In genomic region chr6:3825331-3825831, GRCh38 we compare ENCODE assay signal across 1 cellular context.
TF ChIP-seq lines count a peak whose summit lies in the region.

No MANE protein-coding gene starts in this region.

TF ChIP-seq in HepG2, 621 proteins besides CTCF, POLR2A, EP300 and RAD21 (continued from another document and continues in another):
- TF ChIP-seq ZNF770 (CRISPR knock-in tag; IDR thresholded peaks at IDR 0.05) (no peak), HNRNPK (IDR thresholded peaks at IDR 0.05; ENCODE audit: low read depth, low read length, poor library complexity, severe bottlenecking) (no peak), CHCHD3 (CRISPR knock-in tag; IDR thresholded peaks at IDR 0.05) (no peak), ZMYM4 (CRISPR knock-in tag; IDR thresholded peaks at IDR 0.05) (peak; percentile 77), NFIB (CRISPR knock-in tag; IDR thresholded peaks at IDR 0.05; ENCODE audit: borderline replicate concordance) (no peak), HNF1B (CRISPR knock-in tag; IDR thresholded peaks at IDR 0.05) (peak; percentile 60; the same call in 1 of the 2 replicates), ZNF574 (CRISPR knock-in tag; IDR thresholded peaks at IDR 0.05) (peak; percentile 51; the same call in 1 of the 2 replicates), MXD4 (CRISPR knock-in tag; IDR thresholded peaks at IDR 0.05) (no peak), KDM5A (IDR thresholded peaks at IDR 0.05; ENCODE audit: borderline replicate concordance, low read length) (no peak), ZNF263 (CRISPR knock-in tag; IDR thresholded peaks at IDR 0.05) (no peak), E2F5 (CRISPR knock-in tag; conservative IDR thresholded peaks at IDR 0.05) (no peak), ZFP41 (CRISPR knock-in tag; IDR thresholded peaks at IDR 0.05; ENCODE audit: borderline replicate concordance) (no peak), SNRNP70 (IDR thresholded peaks at IDR 0.05; ENCODE audit: low read depth, low read length) (no peak), NCOA2 (CRISPR knock-in tag; IDR thresholded peaks at IDR 0.05) (peak; percentile 47), ZNF652 (CRISPR knock-in tag; IDR thresholded peaks at IDR 0.05; ENCODE audit: borderline replicate concordance, low read depth) (no peak), ZFY (CRISPR knock-in tag; IDR thresholded peaks at IDR 0.05) (no peak; the same call in 1 of the 2 replicates), NFAT5 (CRISPR knock-in tag; IDR thresholded peaks at IDR 0.05) (no peak), ZNF790 (CRISPR knock-in tag; IDR thresholded peaks at IDR 0.05; ENCODE audit: borderline replicate concordance) (no peak), ZNF737 (CRISPR knock-in tag; IDR thresholded peaks at IDR 0.05; ENCODE audit: borderline replicate concordance) (no peak), ZNF569 (CRISPR knock-in tag; IDR thresholded peaks at IDR 0.05; ENCODE audit: borderline replicate concordance) (no peak)
- TF ChIP-seq, protein P1, sequence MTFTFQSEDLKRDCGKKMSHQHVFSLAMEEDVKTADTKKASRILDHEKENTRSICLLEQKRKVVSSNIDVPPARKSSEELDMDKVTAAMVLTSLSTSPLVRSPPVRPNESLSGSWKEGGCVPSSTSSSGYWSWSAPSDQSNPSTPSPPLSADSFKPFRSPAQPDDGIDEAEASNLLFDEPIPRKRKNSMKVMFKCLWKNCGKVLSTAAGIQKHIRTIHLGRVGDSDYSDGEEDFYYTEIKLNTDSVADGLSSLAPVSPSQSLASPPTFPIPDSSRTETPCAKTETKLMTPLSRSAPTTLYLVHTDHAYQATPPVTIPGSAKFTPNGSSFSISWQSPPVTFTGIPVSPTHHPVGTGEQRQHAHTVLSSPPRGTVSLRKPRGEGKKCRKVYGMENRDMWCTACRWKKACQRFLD (CRISPR knock-in tag; IDR thresholded peaks at IDR 0.05; ENCODE audit: borderline replicate concordance) = no peak
- TF ChIP-seq, protein P2, sequence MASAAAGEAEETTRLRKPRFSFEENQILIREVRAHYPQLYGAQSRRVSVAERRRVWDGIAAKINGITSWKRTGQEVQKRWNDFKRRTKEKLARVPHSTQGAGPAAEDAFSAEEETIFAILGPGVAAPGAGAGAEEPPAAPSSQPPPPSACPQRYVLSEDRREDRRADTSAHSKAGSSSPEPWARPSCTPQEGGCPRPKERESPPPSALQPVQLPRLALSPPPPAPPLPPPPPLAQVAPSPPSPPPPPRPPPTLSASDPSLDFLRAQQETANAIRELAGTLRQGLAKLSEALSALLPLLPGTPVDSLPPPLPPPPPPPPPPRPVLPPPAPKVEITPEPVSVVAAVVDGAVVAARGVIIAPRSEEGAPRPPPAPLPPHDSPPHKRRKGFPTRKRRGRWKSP (CRISPR knock-in tag; IDR thresholded peaks at IDR 0.05) = no peak; the same call in 1 of the 2 replicates
- TF ChIP-seq, protein P3, sequence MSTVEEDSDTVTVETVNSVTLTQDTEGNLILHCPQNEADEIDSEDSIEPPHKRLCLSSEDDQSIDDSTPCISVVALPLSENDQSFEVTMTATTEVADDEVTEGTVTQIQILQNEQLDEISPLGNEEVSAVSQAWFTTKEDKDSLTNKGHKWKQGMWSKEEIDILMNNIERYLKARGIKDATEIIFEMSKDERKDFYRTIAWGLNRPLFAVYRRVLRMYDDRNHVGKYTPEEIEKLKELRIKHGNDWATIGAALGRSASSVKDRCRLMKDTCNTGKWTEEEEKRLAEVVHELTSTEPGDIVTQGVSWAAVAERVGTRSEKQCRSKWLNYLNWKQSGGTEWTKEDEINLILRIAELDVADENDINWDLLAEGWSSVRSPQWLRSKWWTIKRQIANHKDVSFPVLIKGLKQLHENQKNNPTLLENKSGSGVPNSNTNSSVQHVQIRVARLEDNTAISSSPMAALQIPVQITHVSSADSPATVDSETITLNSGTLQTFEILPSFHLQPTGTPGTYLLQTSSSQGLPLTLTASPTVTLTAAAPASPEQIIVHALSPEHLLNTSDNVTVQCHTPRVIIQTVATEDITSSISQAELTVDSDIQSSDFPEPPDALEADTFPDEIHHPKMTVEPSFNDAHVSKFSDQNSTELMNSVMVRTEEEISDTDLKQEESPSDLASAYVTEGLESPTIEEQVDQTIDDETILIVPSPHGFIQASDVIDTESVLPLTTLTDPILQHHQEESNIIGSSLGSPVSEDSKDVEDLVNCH (CRISPR knock-in tag; IDR thresholded peaks at IDR 0.05) = no peak
- TF ChIP-seq, protein P4, sequence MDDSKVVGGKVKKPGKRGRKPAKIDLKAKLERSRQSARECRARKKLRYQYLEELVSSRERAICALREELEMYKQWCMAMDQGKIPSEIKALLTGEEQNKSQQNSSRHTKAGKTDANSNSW (CRISPR knock-in tag; IDR thresholded peaks at IDR 0.05; ENCODE audit: borderline replicate concordance) = no peak
- TF ChIP-seq, protein P5, sequence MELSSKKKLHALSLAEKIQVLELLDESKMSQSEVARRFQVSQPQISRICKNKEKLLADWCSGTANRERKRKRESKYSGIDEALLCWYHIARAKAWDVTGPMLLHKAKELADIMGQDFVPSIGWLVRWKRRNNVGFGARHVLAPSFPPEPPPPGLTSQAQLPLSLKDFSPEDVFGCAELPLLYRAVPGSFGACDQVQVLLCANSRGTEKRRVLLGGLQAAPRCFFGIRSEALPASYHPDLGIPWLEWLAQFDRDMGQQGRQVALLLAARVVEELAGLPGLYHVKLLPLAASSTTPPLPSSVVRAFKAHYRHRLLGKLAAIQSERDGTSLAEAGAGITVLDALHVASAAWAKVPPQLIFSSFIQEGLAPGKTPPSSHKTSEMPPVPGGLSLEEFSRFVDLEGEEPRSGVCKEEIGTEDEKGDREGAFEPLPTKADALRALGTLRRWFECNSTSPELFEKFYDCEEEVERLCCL (CRISPR knock-in tag; IDR thresholded peaks at IDR 0.05; ENCODE audit: borderline replicate concordance) = no peak
- TF ChIP-seq, protein P6, sequence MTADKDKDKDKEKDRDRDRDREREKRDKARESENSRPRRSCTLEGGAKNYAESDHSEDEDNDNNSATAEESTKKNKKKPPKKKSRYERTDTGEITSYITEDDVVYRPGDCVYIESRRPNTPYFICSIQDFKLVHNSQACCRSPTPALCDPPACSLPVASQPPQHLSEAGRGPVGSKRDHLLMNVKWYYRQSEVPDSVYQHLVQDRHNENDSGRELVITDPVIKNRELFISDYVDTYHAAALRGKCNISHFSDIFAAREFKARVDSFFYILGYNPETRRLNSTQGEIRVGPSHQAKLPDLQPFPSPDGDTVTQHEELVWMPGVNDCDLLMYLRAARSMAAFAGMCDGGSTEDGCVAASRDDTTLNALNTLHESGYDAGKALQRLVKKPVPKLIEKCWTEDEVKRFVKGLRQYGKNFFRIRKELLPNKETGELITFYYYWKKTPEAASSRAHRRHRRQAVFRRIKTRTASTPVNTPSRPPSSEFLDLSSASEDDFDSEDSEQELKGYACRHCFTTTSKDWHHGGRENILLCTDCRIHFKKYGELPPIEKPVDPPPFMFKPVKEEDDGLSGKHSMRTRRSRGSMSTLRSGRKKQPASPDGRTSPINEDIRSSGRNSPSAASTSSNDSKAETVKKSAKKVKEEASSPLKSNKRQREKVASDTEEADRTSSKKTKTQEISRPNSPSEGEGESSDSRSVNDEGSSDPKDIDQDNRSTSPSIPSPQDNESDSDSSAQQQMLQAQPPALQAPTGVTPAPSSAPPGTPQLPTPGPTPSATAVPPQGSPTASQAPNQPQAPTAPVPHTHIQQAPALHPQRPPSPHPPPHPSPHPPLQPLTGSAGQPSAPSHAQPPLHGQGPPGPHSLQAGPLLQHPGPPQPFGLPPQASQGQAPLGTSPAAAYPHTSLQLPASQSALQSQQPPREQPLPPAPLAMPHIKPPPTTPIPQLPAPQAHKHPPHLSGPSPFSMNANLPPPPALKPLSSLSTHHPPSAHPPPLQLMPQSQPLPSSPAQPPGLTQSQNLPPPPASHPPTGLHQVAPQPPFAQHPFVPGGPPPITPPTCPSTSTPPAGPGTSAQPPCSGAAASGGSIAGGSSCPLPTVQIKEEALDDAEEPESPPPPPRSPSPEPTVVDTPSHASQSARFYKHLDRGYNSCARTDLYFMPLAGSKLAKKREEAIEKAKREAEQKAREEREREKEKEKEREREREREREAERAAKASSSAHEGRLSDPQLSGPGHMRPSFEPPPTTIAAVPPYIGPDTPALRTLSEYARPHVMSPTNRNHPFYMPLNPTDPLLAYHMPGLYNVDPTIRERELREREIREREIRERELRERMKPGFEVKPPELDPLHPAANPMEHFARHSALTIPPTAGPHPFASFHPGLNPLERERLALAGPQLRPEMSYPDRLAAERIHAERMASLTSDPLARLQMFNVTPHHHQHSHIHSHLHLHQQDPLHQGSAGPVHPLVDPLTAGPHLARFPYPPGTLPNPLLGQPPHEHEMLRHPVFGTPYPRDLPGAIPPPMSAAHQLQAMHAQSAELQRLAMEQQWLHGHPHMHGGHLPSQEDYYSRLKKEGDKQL (CRISPR knock-in tag; IDR thresholded peaks at IDR 0.05; ENCODE audit: low read depth) = 0 out of 2 replicates have a peak, but pooled peaks have one; percentile 14
